ENCODE assay signal across 8 cellular contexts in genomic region chr19:35748106-35749020, GRCh38. TPM values are rescaled to one million over a fixed set of nuclear protein-coding genes. Genes with fewer than 3 reads are reported as not detected.
DNase-seq lines count a peak whose midpoint lies in the region; ATAC-seq lines count a peak whose summit lies in the region.

LIN37 (plus strand) TSS chr19:35748576; CDS start chr19:35748725, 149 bp downstream.

- POLR2A ChIA-PET in CD8-positive, alpha-beta memory T cell (lab: Charles Lee), result interaction anchor here (0.7 to 1.6 kb wide), 9 partner anchors 9 to 46 kb away, joined by 3 to 11 read pairs (median 5); partner anchors contain the start of gene PROSER3

- CTCF ChIA-PET in CD8-positive, alpha-beta memory T cell (lab: Charles Lee), result interaction anchor here (0.7 to 1.5 kb wide), 5 partner anchors 11 to 183 kb away, joined by 3 to 8 read pairs (median 3); no protein-coding TSS in a partner anchor

- H3K9me3 Mint-ChIP-seq in CD8-positive, alpha-beta memory T cell, result no peaks in the 10 kb centered on the region

- H3K4me1 ChIP-seq in CD8-positive, alpha-beta memory T cell (ENCODE audit: insufficient read depth, low read length), result peaks cover 39% of the 10 kb centered on the region
- peaks cover 24% of the 10 kb centered on the region for H3K4me1 ChIP-seq in effector memory CD4-positive, alpha-beta T cell (ENCODE audit: control insufficient read depth, insufficient read depth, low read length, poor library complexity, severe bottlenecking)

- peak within 1 kb of the TSS; percentile 98 for H3K4me3 ChIP-seq in CD8-positive, alpha-beta memory T cell (ENCODE audit: low read length)
- H3K4me3 ChIP-seq in effector memory CD4-positive, alpha-beta T cell (ENCODE audit: insufficient read depth, low read depth, low read length, poor library complexity, severe bottlenecking), result peak within 1 kb of the TSS; percentile 96

- no peaks in the 10 kb centered on the region for H3K27me3 ChIP-seq in CD8-positive, alpha-beta memory T cell (ENCODE audit: insufficient read depth, low read length, poor library complexity, severe bottlenecking)
- no peaks in the 10 kb centered on the region for H3K27me3 ChIP-seq in effector memory CD4-positive, alpha-beta T cell (replicated peaks; ENCODE audit: control insufficient read depth, insufficient read depth, low read length, poor library complexity, severe bottlenecking)

- peaks cover 43 to 56% (median 50%) of the 10 kb centered on the region in 3 donors for H3K4me1 Mint-ChIP-seq in CD8-positive, alpha-beta memory T cell

- H3K36me3 ChIP-seq in CD8-positive, alpha-beta memory T cell (ENCODE audit: insufficient read depth, low read length), result no peaks in the 10 kb centered on the region
- H3K36me3 ChIP-seq in effector memory CD4-positive, alpha-beta T cell (ENCODE audit: control insufficient read depth, insufficient read depth, low read length), result peaks cover 15% of the 10 kb centered on the region

- peak; percentile 43 for ATAC-seq in GM19468 (IDR thresholded peaks at IDR 0.05; ENCODE audit: extremely low read depth, unreplicated experiment)

- peak within 1 kb of the TSS; percentile 83 for H3K27ac ChIP-seq in CD8-positive, alpha-beta memory T cell (ENCODE audit: low read depth, low read length)
- H3K27ac ChIP-seq in effector memory CD4-positive, alpha-beta T cell (ENCODE audit: insufficient read depth, low read length, poor library complexity, severe bottlenecking), result peak within 1 kb of the TSS; percentile 81

- H3K4me3 Mint-ChIP-seq in CD8-positive, alpha-beta memory T cell, result peak within 1 kb of the TSS; percentile 83 to 99 (median 99)

- peaks cover 0 to 2% of the 10 kb centered on the region in 2 donors for H3K27me3 Mint-ChIP-seq in CD8-positive, alpha-beta memory T cell

- H3K36me3 Mint-ChIP-seq in CD8-positive, alpha-beta memory T cell, result peaks cover 0 to 38% (median 2%) of the 10 kb centered on the region in 3 donors

- no peaks in the 10 kb centered on the region for H3K9me3 ChIP-seq in CD8-positive, alpha-beta memory T cell (ENCODE audit: low read length)
- no peaks in the 10 kb centered on the region for H3K9me3 ChIP-seq in effector memory CD4-positive, alpha-beta T cell (ENCODE audit: control insufficient read depth, low read length)

- DNase-seq in CD8-positive, alpha-beta memory T cell, result peak; percentile 97 to 99 (median 98)
- DNase-seq in HS-5 (ENCODE audit: low read depth) (peak; percentile 99), lung microvascular endothelial cell (ENCODE audit: low read depth in 2 of 2) (peak; percentile 99 to 100)
- DNase-seq in NK-92 treated with Interleukin-12 subunit alpha and Interleukin-12 subunit beta, amount 100 ng/mL, for 24 hours (lab: John Stamatoyannopoulos, UW), result peak; percentile 98
- peak; percentile 98 for DNase-seq in activated CD8-positive, alpha-beta memory T cell treated with anti-CD3 and anti-CD28 coated beads for 24 hours
- peak; percentile 96 to 99 (median 98) for DNase-seq in effector memory CD4-positive, alpha-beta T cell
- peak; percentile 96 to 98 (median 96) for DNase-seq in stimulated activated CD4-positive, alpha-beta T cell treated with anti-CD3 and anti-CD28 coated beads, TNF-alpha, amount 100 ng/mL, for 48 hours (ENCODE audit: low read depth in 3 of 3)

- H3K27ac Mint-ChIP-seq in CD8-positive, alpha-beta memory T cell, result peak within 1 kb of the TSS; percentile 75 to 97 (median 95)

RNA-seq across cellular contexts. Expression of gene LIN37, which starts in this region (rescaled TPM):
- total RNA-seq in CD8-positive, alpha-beta memory T cell, result 10 to 100 TPM in 1 of 2 experiments, 1 to 10 TPM in 1; 8.8 to 10.5 TPM
- 12.7 TPM for polyA plus RNA-seq in CD8-positive, alpha-beta memory T cell
- total RNA-seq in lung microvascular endothelial cell, result 2.4 and 5.0 TPM in 2 replicates

Comparison
In these comparisons a context has a peak if more than half of its experiments do, and no peak if none do; other contexts are left out.
1. Peak in every context shown above with its lines: DNase-seq, ATAC-seq, H3K4me3 ChIP-seq and H3K27ac ChIP-seq.